ENCODE assay signal across 12 cellular contexts in the genomic region with DNA sequence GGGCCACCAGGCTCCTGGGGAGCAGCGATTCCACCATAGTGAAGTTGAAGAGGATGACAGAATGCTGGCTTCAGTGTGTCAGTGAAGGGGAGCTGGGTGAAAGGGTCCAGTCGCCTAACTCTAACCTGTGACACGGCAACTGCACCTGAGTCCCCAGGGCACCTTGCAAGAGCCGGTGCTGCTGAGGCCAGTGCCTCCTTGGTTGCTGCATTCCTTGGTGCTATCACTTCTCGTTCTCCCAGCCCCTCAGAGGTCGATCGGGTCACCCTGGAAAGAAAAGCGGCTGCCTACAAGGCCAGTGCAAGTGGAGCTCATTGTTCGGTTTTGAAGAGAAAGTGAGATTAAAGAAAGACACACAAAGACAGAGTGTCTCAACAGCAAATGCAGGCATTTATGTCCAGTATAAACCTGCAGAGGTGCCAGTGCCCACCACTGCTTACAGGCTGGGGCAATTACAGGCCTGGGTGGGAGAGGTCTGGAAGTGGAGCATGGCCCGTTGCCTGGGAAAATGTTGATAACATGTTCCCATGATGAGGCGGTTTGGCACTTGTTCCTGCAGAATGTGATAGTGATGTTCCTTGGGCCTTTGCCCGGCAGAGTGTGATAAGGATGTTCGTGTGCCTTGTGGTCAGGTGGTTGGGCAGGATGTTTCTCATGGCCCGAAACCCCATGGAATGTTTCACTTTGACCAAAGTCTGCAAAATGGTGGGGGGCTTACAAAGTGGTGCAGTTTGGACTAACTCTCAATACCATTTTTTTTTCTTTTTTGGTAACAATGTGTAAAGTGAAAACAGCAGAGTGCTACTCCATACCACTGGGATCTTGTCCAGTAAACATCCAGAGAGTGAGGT. TPM values are rescaled to one million over a fixed set of nuclear protein-coding genes. Genes with fewer than 3 reads are reported as not detected.
A peak's percentile ranks its signal among the peaks of the same experiment; 100 is the strongest.
DNase-seq lines count a peak whose midpoint lies in the region; ATAC-seq and TF ChIP-seq lines count a peak whose summit lies in the region.
"Had no signal": no experiment of that assay in that cellular context is flagged by ENCODE, and none has a peak within 500 bp of the region (broad histone marks: within the 10 kb centered on the region; RNA-seq: fewer than 3 reads in every experiment).

No MANE protein-coding gene starts in this region.

- H3K27me3 Mint-ChIP-seq in MCF 10A (ENCODE audit: insufficient read depth, unreplicated experiment): no peaks in the 10 kb centered on the region

- no peaks in the 10 kb centered on the region for H3K36me3 Mint-ChIP-seq in MCF 10A (ENCODE audit: insufficient read depth, unreplicated experiment)

- TF ChIP-seq CTCF in MCF 10A (IDR thresholded peaks at IDR 0.05; ENCODE audit: unreplicated experiment) (no peak), mammary epithelial cell (conservative IDR thresholded peaks at IDR 0.05 in 1 of 2, IDR thresholded peaks at IDR 0.05 in 1 of 2; ENCODE audit: extremely low read depth in 1 of 2, insufficient read depth in 1 of 2, low read depth in 1 of 2, low read length in 2 of 2) (no peak), fibroblast of villous mesenchyme (IDR thresholded peaks at IDR 0.05; ENCODE audit: insufficient read depth, low read depth, low read length) (no peak)

- H3K27ac Mint-ChIP-seq in MCF 10A (ENCODE audit: low read depth, unreplicated experiment): peak overlapping the region; percentile 43
- H3K27ac Mint-ChIP-seq: activated naive CD4-positive, alpha-beta T cell treated with anti-CD3 and anti-CD28 coated beads, Interleukin-2, amount 50 U/mL, for 72 hours had no signal

- peaks cover 11% of the 10 kb centered on the region for H3K9me3 Mint-ChIP-seq in MCF 10A (ENCODE audit: unreplicated experiment)

- no peaks in the 10 kb centered on the region for H3K27me3 ChIP-seq in mammary epithelial cell (ENCODE audit: insufficient read depth, low read length)

- intact Hi-C loops in MCF 10A (cut with micrococcal nuclease) (loop anchor here (10.0 kb wide), 1 partner anchor 695 kb away; a partner anchor contains a TSS), mammary epithelial cell (cut with micrococcal nuclease) (no loop called here)

- 80% methylated on average over 5 of the region's 14 CpGs for WGBS in mammary epithelial cell (ENCODE audit: low coverage, missing lambda C conversion rate)

- no peak overlapping the region for H3K4me2 ChIP-seq in mammary epithelial cell (ENCODE audit: insufficient read depth, low read depth, low read length)

- BruUV-seq in MCF 10A (replicated peaks; lab: Mats Ljungman, UMichigan) (no TSS peak), mammary epithelial cell (replicated peaks; lab: Mats Ljungman, UMichigan) (no TSS peak)

- H3K27ac ChIP-seq in mammary epithelial cell (ENCODE audit: insufficient read depth, low read depth, low read length): no peak overlapping the region

- DNase-seq in MCF 10A (ENCODE audit: unreplicated experiment) (no peak), mammary epithelial cell (no peak), fibroblast of villous mesenchyme (ENCODE audit: low read depth) (peak; percentile 99), non-pigmented ciliary epithelial cell (ENCODE audit: low read depth) (peak; percentile 36), NCI-H146 (lab: John Stamatoyannopoulos, UW) (no peak)

- no peak for ATAC-seq in HG03439 (IDR thresholded peaks at IDR 0.05; ENCODE audit: unreplicated experiment)
- ATAC-seq in GM18907 (IDR thresholded peaks at IDR 0.05; ENCODE audit: unreplicated experiment): no peak
- ATAC-seq in HG02571 (IDR thresholded peaks at IDR 0.05; ENCODE audit: unreplicated experiment): no peak
- ATAC-seq: activated naive CD4-positive, alpha-beta T cell treated with anti-CD3 and anti-CD28 coated beads, Interleukin-2, amount 50 U/mL, for 72 hours; left colon had no signal

- no peaks in the 10 kb centered on the region for H3K36me3 ChIP-seq in mammary epithelial cell (ENCODE audit: insufficient read depth, low read length)

- H3K4me3 Mint-ChIP-seq in MCF 10A (ENCODE audit: unreplicated experiment): no peak overlapping the region

- peaks cover 3% of the 10 kb centered on the region for H3K4me1 ChIP-seq in mammary epithelial cell (ENCODE audit: insufficient read depth, low read length)

- dilution Hi-C loops in mammary epithelial cell (cut with HindIII; ENCODE audit: low sequenced_read_pairs): loop anchor here (5.0 kb wide), 1 partner anchor 48 kb away; a partner anchor contains a TSS

- H2AFZ ChIP-seq in mammary epithelial cell (ENCODE audit: low read depth, low read length): no peak overlapping the region

- no peak overlapping the region for H3K9ac ChIP-seq in mammary epithelial cell (ENCODE audit: insufficient read depth, low read length)

- CTCF ChIA-PET in MCF 10A (lab: Yijun Ruan, JAX): interaction anchor here (0.6 to 2.1 kb wide), 6 partner anchors 9 to 228 kb away, joined by 3 to 18 read pairs (median 3); no protein-coding TSS in a partner anchor
- CTCF ChIA-PET in mammary epithelial cell (lab: Charles Lee; ENCODE audit: low non-redundant PET): no interaction called here

- POLR2A ChIA-PET in MCF 10A (lab: Yijun Ruan, JAX): interaction anchor here (0.7 to 3.2 kb wide), 4 partner anchors 15 to 111 kb away, joined by 3 to 12 read pairs (median 4); no protein-coding TSS in a partner anchor

- H3K9me3 ChIP-seq in mammary epithelial cell (replicated peaks; ENCODE audit: insufficient read depth, low read length): no peaks in the 10 kb centered on the region

- H3K4me1 Mint-ChIP-seq in MCF 10A (ENCODE audit: insufficient read depth, unreplicated experiment): peaks cover 16% of the 10 kb centered on the region

- H3K4me3 ChIP-seq in mammary epithelial cell (replicated peaks in 1 of 3; ENCODE audit: insufficient read depth in 1 of 3, low read depth in 2 of 3, low read length in 3 of 3): no peak overlapping the region
- no peak overlapping the region for H3K4me3 ChIP-seq in fibroblast of villous mesenchyme (ENCODE audit: low read depth, low read length)

- in situ Hi-C loops in mammary epithelial cell (cut with MboI; ENCODE audit: low sequenced_read_pairs in 2 of 2): loop anchor here in 1 of 2 donors (25.0 kb wide), 1 partner anchor 338 kb away; a partner anchor contains a TSS

- H4K20me1 ChIP-seq in mammary epithelial cell (ENCODE audit: insufficient read depth, low read length): no peaks in the 10 kb centered on the region

- H3K79me2 ChIP-seq in mammary epithelial cell (ENCODE audit: insufficient read depth, low read length): no peaks in the 10 kb centered on the region

RNA-seq across cellular contexts. Expression of a gene that starts 5.3 kb away (rescaled TPM):
- total RNA-seq in MCF 10A (2022) (not detected in 2 replicates), mammary epithelial cell (not detected), fibroblast of villous mesenchyme (not detected in 2 replicates)
- not detected for polyA plus RNA-seq in mammary epithelial cell
- polyA minus RNA-seq in mammary epithelial cell: not detected
- total RNA-seq: activated naive CD4-positive, alpha-beta T cell treated with anti-CD3 and anti-CD28 coated beads, Interleukin-2, amount 50 U/mL, for 72 hours; endothelial cell of umbilical vein; SK-MEL-5 had no signal
- polyA plus RNA-seq: endothelial cell of umbilical vein had no signal

RNA-seq across cellular contexts. Expression of a gene that starts 39.2 kb away (rescaled TPM):
- total RNA-seq in MCF 10A (2022) (not detected in 2 replicates), mammary epithelial cell (not detected), fibroblast of villous mesenchyme (not detected in 2 replicates)
- polyA plus RNA-seq in mammary epithelial cell: 0.08 TPM
- polyA minus RNA-seq in mammary epithelial cell: not detected
- total RNA-seq: activated naive CD4-positive, alpha-beta T cell treated with anti-CD3 and anti-CD28 coated beads, Interleukin-2, amount 50 U/mL, for 72 hours; endothelial cell of umbilical vein; SK-MEL-5 had no signal
- polyA plus RNA-seq: endothelial cell of umbilical vein had no signal

RNA-seq across cellular contexts. Expression of a gene that starts 48.5 kb away (rescaled TPM):
- total RNA-seq in MCF 10A (2022) (6.2 and 8.6 TPM in 2 replicates), mammary epithelial cell (under 1 TPM; under 0.01 to 0.31 TPM), fibroblast of villous mesenchyme (not detected in 2 replicates)
- 1.2 TPM for polyA plus RNA-seq in mammary epithelial cell
- polyA minus RNA-seq in mammary epithelial cell: 19.9 TPM
- total RNA-seq: activated naive CD4-positive, alpha-beta T cell treated with anti-CD3 and anti-CD28 coated beads, Interleukin-2, amount 50 U/mL, for 72 hours; endothelial cell of umbilical vein; SK-MEL-5 had no signal
- polyA plus RNA-seq: endothelial cell of umbilical vein had no signal

Comparison
In these comparisons a context has a peak if more than half of its experiments do, and no peak if none do; other contexts are left out.
1. DNase-seq: peak in fibroblast of villous mesenchyme (single experiment) and non-pigmented ciliary epithelial cell (single experiment); none in MCF 10A (single experiment), mammary epithelial cell (single experiment) and NCI-H146 (single experiment).